Comparison of ENCODE assay signal across 28 cellular contexts in genomic region chr10:66842867-66843266, GRCh38.
"Had no signal": no experiment of that assay in that cellular context is flagged by ENCODE, and none has a peak within 500 bp of the region (broad histone marks: within the 10 kb centered on the region; RNA-seq: fewer than 3 reads in every experiment).

No MANE protein-coding gene starts in this region.

- H3K4me1 ChIP-seq: pancreas, psoas muscle, spleen, stomach, thyroid gland, tibial nerve, upper lobe of left lung, vagina had no signal

- H3K4me3 ChIP-seq: pancreas, psoas muscle, skin epidermis, smooth muscle cell, spleen, stomach, thoracic aorta, thyroid gland, tibial nerve, upper lobe of left lung, vagina had no signal

- H3K4me1 Mint-ChIP-seq: naive thymus-derived CD8-positive, alpha-beta T cell; nephron progenitor cell; neural crest cell; stimulated activated memory B cell treated with anti-CD40 and anti-IgM and Interleukin-4, amounts not matched to agents 10 μg/mL and 1 μg/mL and 100 μg/mL, for 72 hours had no signal

- H3K9me3 ChIP-seq: neutrophil, pancreas, psoas muscle, spleen, stomach, thoracic aorta, thyroid gland, tibial nerve, upper lobe of left lung, vagina had no signal

- H3K27me3 ChIP-seq: neutrophil, pancreas, spleen, stomach, thyroid gland, tibial nerve, upper lobe of left lung, vagina had no signal

- H3K4me3 Mint-ChIP-seq: naive thymus-derived CD8-positive, alpha-beta T cell; natural killer cell treated with Interleukin-12 subunit alpha and Interleukin-12 subunit beta and Interleukin-15 and Interleukin-18, amount 100 ng/mL, for 72 hours; nephron progenitor cell; neural crest cell; stimulated activated memory B cell treated with anti-CD40 and anti-IgM and Interleukin-4, amounts not matched to agents 10 μg/mL and 1 μg/mL and 100 μg/mL, for 72 hours had no signal

- H3K4me2 ChIP-seq: smooth muscle cell had no signal

- H3K27ac Mint-ChIP-seq: naive thymus-derived CD8-positive, alpha-beta T cell; natural killer cell treated with Interleukin-12 subunit alpha and Interleukin-12 subunit beta and Interleukin-15 and Interleukin-18, amount 100 ng/mL, for 72 hours; nephron progenitor cell; stimulated activated memory B cell treated with anti-CD40 and anti-IgM and Interleukin-4, amounts not matched to agents 10 μg/mL and 1 μg/mL and 100 μg/mL, for 72 hours had no signal

- H3K36me3 ChIP-seq: neutrophil, pancreas, spleen, stomach, thoracic aorta, thyroid gland, tibial nerve, upper lobe of left lung, vagina had no signal

- H3K9me3 Mint-ChIP-seq: nephron progenitor cell, neural crest cell had no signal

- DNase-seq: naive thymus-derived CD8-positive, alpha-beta T cell; nephron progenitor cell; nucleus accumbens; pancreas; psoas muscle; right cardiac atrium; spleen; stimulated activated CD4-positive, alpha-beta T cell treated with anti-CD3 and anti-CD28 coated beads, Interleukin-12 subunit alpha, Interleukin-12 subunit beta, amount 100 ng/mL, for 4 hours; stimulated activated CD4-positive, alpha-beta T cell treated with anti-CD3 and anti-CD28 coated beads, Interleukin-1b, Interleukin-23, amount 100 ng/mL, for 48 hours; stimulated activated CD4-positive, alpha-beta T cell treated with anti-CD3 and anti-CD28 coated beads, Interleukin-4, amount 100 ng/mL, for 1 hour; stimulated activated CD4-positive, alpha-beta T cell treated with anti-CD3 and anti-CD28 coated beads, Interleukin-4, amount 100 ng/mL, for 4 hours; stimulated activated CD8-positive, alpha-beta memory T cell treated with anti-CD3 and anti-CD28 coated beads, Interleukin-4, amount 100 ng/mL, for 48 hours; stimulated activated naive CD4-positive, alpha-beta T cell; stimulated activated naive CD8-positive, alpha-beta T cell treated with anti-CD3 and anti-CD28 coated beads, Interleukin-15, Interleukin-2, amounts not matched to agents 100 U/mL and 50 U/mL, for 24 hours; stomach; thyroid gland; trophoblast cell; upper lobe of left lung had no signal

- ATAC-seq: naive thymus-derived CD8-positive, alpha-beta T cell; natural killer cell treated with Interleukin-12 subunit alpha and Interleukin-12 subunit beta and Interleukin-15 and Interleukin-18, amount 100 ng/mL, for 72 hours; psoas muscle; right cardiac atrium; sciatic nerve; stimulated activated memory B cell treated with anti-CD40 and anti-IgM and Interleukin-4, amounts not matched to agents 10 μg/mL and 1 μg/mL and 100 μg/mL, for 72 hours; stimulated activated naive CD8-positive, alpha-beta T cell treated with anti-CD3 and anti-CD28 coated beads, Interleukin-15, Interleukin-2, amounts not matched to agents 100 U/mL and 50 U/mL, for 24 hours had no signal

- H3K27ac ChIP-seq: neutrophil, pancreas, psoas muscle, skin epidermis, spleen, stomach, thoracic aorta, thyroid gland, tibial nerve, upper lobe of left lung, vagina had no signal

- H3K36me3 Mint-ChIP-seq: naive thymus-derived CD8-positive, alpha-beta T cell; natural killer cell treated with Interleukin-12 subunit alpha and Interleukin-12 subunit beta and Interleukin-15 and Interleukin-18, amount 100 ng/mL, for 72 hours; stimulated activated memory B cell treated with anti-CD40 and anti-IgM and Interleukin-4, amounts not matched to agents 10 μg/mL and 1 μg/mL and 100 μg/mL, for 72 hours had no signal

- H3K27me3 Mint-ChIP-seq: natural killer cell treated with Interleukin-12 subunit alpha and Interleukin-12 subunit beta and Interleukin-15 and Interleukin-18, amount 100 ng/mL, for 72 hours; stimulated activated memory B cell treated with anti-CD40 and anti-IgM and Interleukin-4, amounts not matched to agents 10 μg/mL and 1 μg/mL and 100 μg/mL, for 72 hours had no signal
